20 cellular contexts compared by ENCODE assay signal in the genomic region with DNA sequence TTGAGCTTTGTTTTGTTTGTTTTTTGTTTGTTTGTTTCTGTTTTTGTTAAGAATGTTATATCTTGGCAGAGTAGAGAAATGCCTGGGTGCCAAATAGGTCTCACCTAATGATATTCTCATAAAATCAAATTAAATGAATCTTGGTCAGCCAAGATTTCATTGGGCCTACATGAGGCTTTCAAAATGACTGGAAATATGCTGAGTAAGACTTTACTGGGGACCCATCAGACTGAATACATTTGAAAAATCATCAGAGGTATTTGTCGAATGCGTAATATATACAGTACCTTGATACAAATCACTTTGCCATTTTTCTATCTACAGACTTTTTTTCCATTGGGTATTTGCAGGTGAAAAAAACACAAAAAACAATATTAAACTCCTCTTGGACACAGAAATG.
"Had no signal": no experiment of that assay in that cellular context is flagged by ENCODE, and none has a peak within 500 bp of the region (broad histone marks: within the 10 kb centered on the region; RNA-seq: fewer than 3 reads in every experiment).

No MANE protein-coding gene starts in this region.

- H3K4me2 ChIP-seq: hepatocyte had no signal

- H3K9me3 ChIP-seq: ovary, right atrium auricular region, suprapubic skin, thoracic aorta, tibial artery, upper lobe of right lung had no signal

- ATAC-seq: natural killer cell; sciatic nerve; stimulated activated effector memory CD8-positive, alpha-beta T cell treated with anti-CD3 and anti-CD28 coated beads, Interleukin-12 subunit alpha, Interleukin-12 subunit beta, amount 100 ng/mL, for 72 hours; upper lobe of right lung had no signal

- H3K27me3 ChIP-seq: hepatocyte, ovary, right atrium auricular region, spleen, suprapubic skin, tibial artery, upper lobe of right lung had no signal

- DNase-seq: islet precursor cell; left ventricle myocardium inferior; naive B cell; natural killer cell; nephron progenitor cell; ovary; small intestine; spleen; stimulated activated CD4-positive, alpha-beta T cell treated with anti-CD3 and anti-CD28 coated beads, Interleukin-4, amount 100 ng/mL, for 24 hours; stimulated activated naive CD4-positive, alpha-beta T cell; tibial artery; upper lobe of right lung had no signal

- H3K4me3 ChIP-seq: hepatocyte, left ventricle myocardium inferior, lung, ovary, right atrium auricular region, spleen, suprapubic skin, thoracic aorta, tibial artery, upper lobe of right lung had no signal

- H3K36me3 ChIP-seq: left ventricle myocardium inferior, ovary, right atrium auricular region, spleen, suprapubic skin, thoracic aorta, tibial artery, upper lobe of right lung had no signal

- FAIRE-seq: small intestine, urothelium cell line had no signal

- H3K27ac ChIP-seq: hepatocyte, left ventricle myocardium inferior, ovary, right atrium auricular region, spleen, suprapubic skin, thoracic aorta, tibial artery, upper lobe of right lung had no signal

- H3K79me2 ChIP-seq: hepatocyte had no signal

- H3K4me1 ChIP-seq: left ventricle myocardium inferior, right atrium auricular region, spleen, suprapubic skin, tibial artery, upper lobe of right lung had no signal

- H2AFZ ChIP-seq: hepatocyte had no signal
